1 cellular context compared by ENCODE assay signal in the genomic region with DNA sequence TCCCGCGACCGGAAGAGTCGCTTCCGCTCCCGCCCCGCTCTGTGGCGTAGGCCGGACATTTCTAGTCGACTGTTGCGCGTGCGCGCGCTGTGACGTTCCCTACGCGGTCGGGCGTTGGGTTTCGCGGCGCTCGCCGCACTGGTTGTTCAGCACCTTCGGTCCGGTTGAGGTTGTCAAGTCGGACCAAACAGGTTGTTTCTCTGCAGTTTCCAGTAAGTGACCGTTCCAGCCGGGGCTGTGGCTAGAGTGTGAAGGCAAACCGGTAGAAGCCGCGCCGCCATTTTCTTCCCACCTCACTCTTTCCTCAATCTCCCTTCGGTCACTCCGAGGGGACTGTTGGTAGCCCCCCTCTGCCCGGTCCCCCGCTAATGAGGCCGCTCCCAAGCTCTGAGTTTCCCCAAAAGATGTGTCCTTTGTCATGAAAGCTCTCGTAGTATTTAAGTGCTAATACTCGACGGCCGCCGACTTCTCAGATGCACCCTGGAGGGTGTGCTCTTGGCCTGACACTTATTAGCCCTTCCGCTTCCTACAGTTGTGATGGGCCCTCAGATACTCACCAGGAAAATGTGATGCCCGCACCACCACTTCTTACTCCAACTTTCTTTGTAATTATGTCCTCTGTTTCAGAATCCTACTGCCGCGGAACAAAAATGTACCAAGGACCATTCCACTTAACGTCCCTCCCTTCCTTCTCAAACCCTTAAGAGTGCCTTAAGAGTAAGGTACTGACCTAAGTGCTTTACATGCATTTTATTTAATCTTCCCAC.
TF ChIP-seq lines count a peak whose summit lies in the region.

No MANE protein-coding gene starts in this region.

TF ChIP-seq in K562, 482 proteins besides CTCF, POLR2A, EP300 and RAD21 (continued from another document and continues in another):
- TF ChIP-seq POLR3G (IDR thresholded peaks at IDR 0.05; ENCODE audit: extremely low read depth, insufficient read length, insufficient replicate concordance) (no peak), HDAC3 (IDR thresholded peaks at IDR 0.05; ENCODE audit: borderline replicate concordance, partially characterized antibody) (no peak), HDAC1 (IDR thresholded peaks at IDR 0.05) (peak in 1 of 2 experiments; percentile 31; a peak in 1 of 4 replicates), ZNF12 (CRISPR knock-in tag; IDR thresholded peaks at IDR 0.05) (no peak; the same call in 1 of the 2 replicates), ZNF263 (CRISPR knock-in tag; IDR thresholded peaks at IDR 0.05; ENCODE audit: borderline replicate concordance) (peak; percentile 68; the same call in 1 of the 2 replicates), ZNF24 (IDR thresholded peaks at IDR 0.05) (peak; percentile 54), ARNT (IDR thresholded peaks at IDR 0.05) (no peak; a peak in 2 of 4 replicates), ZNF436 (CRISPR knock-in tag; IDR thresholded peaks at IDR 0.05) (no peak), SREBF2 (CRISPR knock-in tag; IDR thresholded peaks at IDR 0.05) (no peak), NR3C1 (CRISPR knock-in tag; IDR thresholded peaks at IDR 0.05) (no peak), NR2F6 (CRISPR knock-in tag; IDR thresholded peaks at IDR 0.05) (no peak), JUNB (CRISPR knock-in tag; conservative IDR thresholded peaks at IDR 0.05) (no peak), RHOXF2B (CRISPR knock-in tag; conservative IDR thresholded peaks at IDR 0.05) (no peak), SRSF7 (optimal IDR thresholded peaks at IDR 0.05; ENCODE audit: low read depth, low read length) (no peak), PHF20 (IDR thresholded peaks at IDR 0.05; ENCODE audit: partially characterized antibody) (peak; percentile 74), ZNF644 (tag; IDR thresholded peaks at IDR 0.05; ENCODE audit: low read depth) (no peak), FOXM1 (IDR thresholded peaks at IDR 0.05; ENCODE audit: low read depth) (no peak), FOXM1 (CRISPR knock-in tag; IDR thresholded peaks at IDR 0.05; ENCODE audit: low read depth) (no peak), RBBP5 (IDR thresholded peaks at IDR 0.05; ENCODE audit: borderline replicate concordance, insufficient read depth, low read length, poor library complexity, severe bottlenecking) (peak; percentile 97), ELF4 (CRISPR knock-in tag; IDR thresholded peaks at IDR 0.05) (peak; percentile 40; the same call in 1 of the 2 replicates), CREBBP (IDR thresholded peaks at IDR 0.05; ENCODE audit: low read depth, low read length) (no peak), SMARCE1 (IDR thresholded peaks at IDR 0.05) (0 out of 2 replicates have a peak, but pooled peaks have one; percentile 11), TARDBP (IDR thresholded peaks at IDR 0.05) (peak; percentile 88; the same call in 1 of the 2 replicates), GTF2F1 (IDR thresholded peaks at IDR 0.05; ENCODE audit: low read depth, low read length) (peak; percentile 77; the same call in 1 of the 2 replicates), ZNF699 (CRISPR knock-in tag; IDR thresholded peaks at IDR 0.05; ENCODE audit: insufficient replicate concordance) (no peak), PML (IDR thresholded peaks at IDR 0.05; ENCODE audit: low read length) (peak; percentile 93; the same call in 1 of the 2 replicates), NR4A1 (CRISPR knock-in tag; IDR thresholded peaks at IDR 0.05) (peak; percentile 78; the same call in 1 of the 2 replicates), NR4A1 (tag; IDR thresholded peaks at IDR 0.05) (peak; percentile 85)
- TF ChIP-seq, protein P1, sequence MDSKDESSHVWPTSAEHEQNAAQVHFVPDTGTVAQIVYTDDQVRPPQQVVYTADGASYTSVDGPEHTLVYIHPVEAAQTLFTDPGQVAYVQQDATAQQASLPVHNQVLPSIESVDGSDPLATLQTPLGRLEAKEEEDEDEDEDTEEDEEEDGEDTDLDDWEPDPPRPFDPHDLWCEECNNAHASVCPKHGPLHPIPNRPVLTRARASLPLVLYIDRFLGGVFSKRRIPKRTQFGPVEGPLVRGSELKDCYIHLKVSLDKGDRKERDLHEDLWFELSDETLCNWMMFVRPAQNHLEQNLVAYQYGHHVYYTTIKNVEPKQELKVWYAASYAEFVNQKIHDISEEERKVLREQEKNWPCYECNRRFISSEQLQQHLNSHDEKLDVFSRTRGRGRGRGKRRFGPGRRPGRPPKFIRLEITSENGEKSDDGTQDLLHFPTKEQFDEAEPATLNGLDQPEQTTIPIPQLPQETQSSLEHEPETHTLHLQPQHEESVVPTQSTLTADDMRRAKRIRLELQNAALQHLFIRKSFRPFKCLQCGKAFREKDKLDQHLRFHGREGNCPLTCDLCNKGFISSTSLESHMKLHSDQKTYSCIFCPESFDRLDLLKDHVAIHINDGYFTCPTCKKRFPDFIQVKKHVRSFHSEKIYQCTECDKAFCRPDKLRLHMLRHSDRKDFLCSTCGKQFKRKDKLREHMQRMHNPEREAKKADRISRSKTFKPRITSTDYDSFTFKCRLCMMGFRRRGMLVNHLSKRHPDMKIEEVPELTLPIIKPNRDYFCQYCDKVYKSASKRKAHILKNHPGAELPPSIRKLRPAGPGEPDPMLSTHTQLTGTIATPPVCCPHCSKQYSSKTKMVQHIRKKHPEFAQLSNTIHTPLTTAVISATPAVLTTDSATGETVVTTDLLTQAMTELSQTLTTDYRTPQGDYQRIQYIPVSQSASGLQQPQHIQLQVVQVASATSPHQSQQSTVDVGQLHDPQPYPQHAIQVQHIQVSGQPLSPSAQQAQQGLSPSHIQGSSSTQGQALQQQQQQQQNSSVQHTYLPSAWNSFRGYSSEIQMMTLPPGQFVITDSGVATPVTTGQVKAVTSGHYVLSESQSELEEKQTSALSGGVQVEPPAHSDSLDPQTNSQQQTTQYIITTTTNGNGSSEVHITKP (IDR thresholded peaks at IDR 0.05; ENCODE audit: partially characterized antibody), result peak; percentile 55
- TF ChIP-seq, protein P2, sequence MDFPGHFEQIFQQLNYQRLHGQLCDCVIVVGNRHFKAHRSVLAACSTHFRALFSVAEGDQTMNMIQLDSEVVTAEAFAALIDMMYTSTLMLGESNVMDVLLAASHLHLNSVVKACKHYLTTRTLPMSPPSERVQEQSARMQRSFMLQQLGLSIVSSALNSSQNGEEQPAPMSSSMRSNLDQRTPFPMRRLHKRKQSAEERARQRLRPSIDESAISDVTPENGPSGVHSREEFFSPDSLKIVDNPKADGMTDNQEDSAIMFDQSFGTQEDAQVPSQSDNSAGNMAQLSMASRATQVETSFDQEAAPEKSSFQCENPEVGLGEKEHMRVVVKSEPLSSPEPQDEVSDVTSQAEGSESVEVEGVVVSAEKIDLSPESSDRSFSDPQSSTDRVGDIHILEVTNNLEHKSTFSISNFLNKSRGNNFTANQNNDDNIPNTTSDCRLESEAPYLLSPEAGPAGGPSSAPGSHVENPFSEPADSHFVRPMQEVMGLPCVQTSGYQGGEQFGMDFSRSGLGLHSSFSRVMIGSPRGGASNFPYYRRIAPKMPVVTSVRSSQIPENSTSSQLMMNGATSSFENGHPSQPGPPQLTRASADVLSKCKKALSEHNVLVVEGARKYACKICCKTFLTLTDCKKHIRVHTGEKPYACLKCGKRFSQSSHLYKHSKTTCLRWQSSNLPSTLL (IDR thresholded peaks at IDR 0.05), result peak; percentile 97
- TF ChIP-seq, protein P3, sequence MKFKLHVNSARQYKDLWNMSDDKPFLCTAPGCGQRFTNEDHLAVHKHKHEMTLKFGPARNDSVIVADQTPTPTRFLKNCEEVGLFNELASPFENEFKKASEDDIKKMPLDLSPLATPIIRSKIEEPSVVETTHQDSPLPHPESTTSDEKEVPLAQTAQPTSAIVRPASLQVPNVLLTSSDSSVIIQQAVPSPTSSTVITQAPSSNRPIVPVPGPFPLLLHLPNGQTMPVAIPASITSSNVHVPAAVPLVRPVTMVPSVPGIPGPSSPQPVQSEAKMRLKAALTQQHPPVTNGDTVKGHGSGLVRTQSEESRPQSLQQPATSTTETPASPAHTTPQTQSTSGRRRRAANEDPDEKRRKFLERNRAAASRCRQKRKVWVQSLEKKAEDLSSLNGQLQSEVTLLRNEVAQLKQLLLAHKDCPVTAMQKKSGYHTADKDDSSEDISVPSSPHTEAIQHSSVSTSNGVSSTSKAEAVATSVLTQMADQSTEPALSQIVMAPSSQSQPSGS (CRISPR knock-in tag; IDR thresholded peaks at IDR 0.05), result no peak
- TF ChIP-seq, protein P4, sequence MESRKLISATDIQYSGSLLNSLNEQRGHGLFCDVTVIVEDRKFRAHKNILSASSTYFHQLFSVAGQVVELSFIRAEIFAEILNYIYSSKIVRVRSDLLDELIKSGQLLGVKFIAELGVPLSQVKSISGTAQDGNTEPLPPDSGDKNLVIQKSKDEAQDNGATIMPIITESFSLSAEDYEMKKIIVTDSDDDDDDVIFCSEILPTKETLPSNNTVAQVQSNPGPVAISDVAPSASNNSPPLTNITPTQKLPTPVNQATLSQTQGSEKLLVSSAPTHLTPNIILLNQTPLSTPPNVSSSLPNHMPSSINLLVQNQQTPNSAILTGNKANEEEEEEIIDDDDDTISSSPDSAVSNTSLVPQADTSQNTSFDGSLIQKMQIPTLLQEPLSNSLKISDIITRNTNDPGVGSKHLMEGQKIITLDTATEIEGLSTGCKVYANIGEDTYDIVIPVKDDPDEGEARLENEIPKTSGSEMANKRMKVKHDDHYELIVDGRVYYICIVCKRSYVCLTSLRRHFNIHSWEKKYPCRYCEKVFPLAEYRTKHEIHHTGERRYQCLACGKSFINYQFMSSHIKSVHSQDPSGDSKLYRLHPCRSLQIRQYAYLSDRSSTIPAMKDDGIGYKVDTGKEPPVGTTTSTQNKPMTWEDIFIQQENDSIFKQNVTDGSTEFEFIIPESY (CRISPR knock-in tag; IDR thresholded peaks at IDR 0.05), result no peak; the same call in 1 of the 2 replicates
- TF ChIP-seq, protein P5, sequence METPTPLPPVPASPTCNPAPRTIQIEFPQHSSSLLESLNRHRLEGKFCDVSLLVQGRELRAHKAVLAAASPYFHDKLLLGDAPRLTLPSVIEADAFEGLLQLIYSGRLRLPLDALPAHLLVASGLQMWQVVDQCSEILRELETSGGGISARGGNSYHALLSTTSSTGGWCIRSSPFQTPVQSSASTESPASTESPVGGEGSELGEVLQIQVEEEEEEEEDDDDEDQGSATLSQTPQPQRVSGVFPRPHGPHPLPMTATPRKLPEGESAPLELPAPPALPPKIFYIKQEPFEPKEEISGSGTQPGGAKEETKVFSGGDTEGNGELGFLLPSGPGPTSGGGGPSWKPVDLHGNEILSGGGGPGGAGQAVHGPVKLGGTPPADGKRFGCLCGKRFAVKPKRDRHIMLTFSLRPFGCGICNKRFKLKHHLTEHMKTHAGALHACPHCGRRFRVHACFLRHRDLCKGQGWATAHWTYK (CRISPR knock-in tag; IDR thresholded peaks at IDR 0.05), result peak; percentile 61; the same call in 1 of the 2 replicates
- TF ChIP-seq, protein P6, sequence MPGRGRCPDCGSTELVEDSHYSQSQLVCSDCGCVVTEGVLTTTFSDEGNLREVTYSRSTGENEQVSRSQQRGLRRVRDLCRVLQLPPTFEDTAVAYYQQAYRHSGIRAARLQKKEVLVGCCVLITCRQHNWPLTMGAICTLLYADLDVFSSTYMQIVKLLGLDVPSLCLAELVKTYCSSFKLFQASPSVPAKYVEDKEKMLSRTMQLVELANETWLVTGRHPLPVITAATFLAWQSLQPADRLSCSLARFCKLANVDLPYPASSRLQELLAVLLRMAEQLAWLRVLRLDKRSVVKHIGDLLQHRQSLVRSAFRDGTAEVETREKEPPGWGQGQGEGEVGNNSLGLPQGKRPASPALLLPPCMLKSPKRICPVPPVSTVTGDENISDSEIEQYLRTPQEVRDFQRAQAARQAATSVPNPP (IDR thresholded peaks at IDR 0.05; ENCODE audit: borderline replicate concordance, insufficient read depth, insufficient read length), result no peak
- TF ChIP-seq, protein P7, sequence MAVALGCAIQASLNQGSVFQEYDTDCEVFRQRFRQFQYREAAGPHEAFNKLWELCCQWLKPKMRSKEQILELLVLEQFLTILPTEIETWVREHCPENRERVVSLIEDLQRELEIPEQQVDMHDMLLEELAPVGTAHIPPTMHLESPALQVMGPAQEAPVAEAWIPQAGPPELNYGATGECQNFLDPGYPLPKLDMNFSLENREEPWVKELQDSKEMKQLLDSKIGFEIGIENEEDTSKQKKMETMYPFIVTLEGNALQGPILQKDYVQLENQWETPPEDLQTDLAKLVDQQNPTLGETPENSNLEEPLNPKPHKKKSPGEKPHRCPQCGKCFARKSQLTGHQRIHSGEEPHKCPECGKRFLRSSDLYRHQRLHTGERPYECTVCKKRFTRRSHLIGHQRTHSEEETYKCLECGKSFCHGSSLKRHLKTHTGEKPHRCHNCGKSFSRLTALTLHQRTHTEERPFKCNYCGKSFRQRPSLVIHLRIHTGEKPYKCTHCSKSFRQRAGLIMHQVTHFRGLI (CRISPR knock-in tag; IDR thresholded peaks at IDR 0.05), result no peak
- TF ChIP-seq, protein P8, sequence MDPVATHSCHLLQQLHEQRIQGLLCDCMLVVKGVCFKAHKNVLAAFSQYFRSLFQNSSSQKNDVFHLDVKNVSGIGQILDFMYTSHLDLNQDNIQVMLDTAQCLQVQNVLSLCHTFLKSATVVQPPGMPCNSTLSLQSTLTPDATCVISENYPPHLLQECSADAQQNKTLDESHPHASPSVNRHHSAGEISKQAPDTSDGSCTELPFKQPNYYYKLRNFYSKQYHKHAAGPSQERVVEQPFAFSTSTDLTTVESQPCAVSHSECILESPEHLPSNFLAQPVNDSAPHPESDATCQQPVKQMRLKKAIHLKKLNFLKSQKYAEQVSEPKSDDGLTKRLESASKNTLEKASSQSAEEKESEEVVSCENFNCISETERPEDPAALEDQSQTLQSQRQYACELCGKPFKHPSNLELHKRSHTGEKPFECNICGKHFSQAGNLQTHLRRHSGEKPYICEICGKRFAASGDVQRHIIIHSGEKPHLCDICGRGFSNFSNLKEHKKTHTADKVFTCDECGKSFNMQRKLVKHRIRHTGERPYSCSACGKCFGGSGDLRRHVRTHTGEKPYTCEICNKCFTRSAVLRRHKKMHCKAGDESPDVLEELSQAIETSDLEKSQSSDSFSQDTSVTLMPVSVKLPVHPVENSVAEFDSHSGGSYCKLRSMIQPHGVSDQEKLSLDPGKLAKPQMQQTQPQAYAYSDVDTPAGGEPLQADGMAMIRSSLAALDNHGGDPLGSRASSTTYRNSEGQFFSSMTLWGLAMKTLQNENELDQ (CRISPR knock-in tag; IDR thresholded peaks at IDR 0.05; ENCODE audit: borderline replicate concordance), result 0 out of 2 replicates have a peak, but pooled peaks have one; percentile 83
- TF ChIP-seq, protein P9, sequence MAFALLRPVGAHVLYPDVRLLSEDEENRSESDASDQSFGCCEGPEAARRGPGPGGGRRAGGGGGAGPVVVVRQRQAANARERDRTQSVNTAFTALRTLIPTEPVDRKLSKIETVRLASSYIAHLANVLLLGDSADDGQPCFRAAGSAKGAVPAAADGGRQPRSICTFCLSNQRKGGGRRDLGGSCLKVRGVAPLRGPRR (CRISPR knock-in tag; IDR thresholded peaks at IDR 0.05), result peak; percentile 52; the same call in 1 of the 2 replicates
